Comparison of ENCODE assay signal across 7 cellular contexts in genomic region chrX:14095702-14096101, GRCh38.
A peak's percentile ranks its signal among the peaks of the same experiment; 100 is the strongest.
DNase-seq lines count a peak whose midpoint lies in the region; ATAC-seq and TF ChIP-seq lines count a peak whose summit lies in the region.

No MANE protein-coding gene starts in this region.

- no peaks in the 10 kb centered on the region for H3K36me3 ChIP-seq in naive thymus-derived CD4-positive, alpha-beta T cell (ENCODE audit: control insufficient read depth in 2 of 3, insufficient read depth in 3 of 3, low read length in 3 of 3)

- H3K27me3 Mint-ChIP-seq in activated B cell treated with CpG ODN at 0.5 μM for 24 hours: no peaks in the 10 kb centered on the region
- H3K27me3 Mint-ChIP-seq in naive thymus-derived CD4-positive, alpha-beta T cell: peaks cover 0 to 4% (median under 1%) of the 10 kb centered on the region in 5 donors

- TF ChIP-seq CTCF in activated B cell treated with CpG ODN at 0.5 μM for 24 hours (IDR thresholded peaks at IDR 0.05): no peak

- ATAC-seq in GM18868 (IDR thresholded peaks at IDR 0.05; ENCODE audit: unreplicated experiment): peak; percentile 88
- ATAC-seq in HG03135 (IDR thresholded peaks at IDR 0.05; ENCODE audit: unreplicated experiment): peak; percentile 77
- ATAC-seq in activated B cell treated with CpG ODN at 0.5 μM for 24 hours (ENCODE audit: low read depth): peak; percentile 68
- peak; percentile 74 for ATAC-seq in naive thymus-derived CD4-positive, alpha-beta T cell

- no peaks in the 10 kb centered on the region for H3K4me1 ChIP-seq in naive thymus-derived CD4-positive, alpha-beta T cell (ENCODE audit: control insufficient read depth in 2 of 2, insufficient read depth in 2 of 2, low read length in 2 of 2)

- H3K9me3 ChIP-seq in naive thymus-derived CD4-positive, alpha-beta T cell (ENCODE audit: control insufficient read depth in 2 of 3, low read length in 3 of 3): no peaks in the 10 kb centered on the region

- CTCF ChIA-PET in activated B cell treated with CpG ODN at 0.5 μM for 24 hours (lab: Charles Lee): interaction anchor here (1.0 to 1.8 kb wide), 5 partner anchors 619 to 1147 kb away, joined by 3 to 7 read pairs (median 4); no protein-coding TSS in a partner anchor
- CTCF ChIA-PET in naive thymus-derived CD4-positive, alpha-beta T cell (lab: Charles Lee): interaction anchor here (0.8 to 1.6 kb wide), 2 partner anchors 1047 to 1048 kb away, joined by 3 read pairs; no protein-coding TSS in a partner anchor

- no peak overlapping the region for H3K27ac ChIP-seq in naive thymus-derived CD4-positive, alpha-beta T cell (ENCODE audit: low read depth, low read length)

- intact Hi-C loops in activated B cell treated with CpG ODN at 0.5 μM for 24 hours (cut with micrococcal nuclease): loop anchor here (1.0 to 5.0 kb wide), 4 partner anchors 432 to 1148 kb away; partner anchors contain the start of gene GLRA2
- intact Hi-C loops in naive thymus-derived CD4-positive, alpha-beta T cell (cut with micrococcal nuclease): loop anchor here (1.0 to 10.0 kb wide), 4 partner anchors 56 to 1048 kb away; partner anchors contain the start of gene GLRA2 (in 1 of the 2)

- no peaks in the 10 kb centered on the region for H3K9me3 Mint-ChIP-seq in activated B cell treated with CpG ODN at 0.5 μM for 24 hours
- peaks cover 0 to 1% (median 0%) of the 10 kb centered on the region in 11 donors for H3K9me3 Mint-ChIP-seq in naive thymus-derived CD4-positive, alpha-beta T cell

- H3K27ac Mint-ChIP-seq in activated B cell treated with CpG ODN at 0.5 μM for 24 hours: no peak overlapping the region
- H3K27ac Mint-ChIP-seq in naive thymus-derived CD4-positive, alpha-beta T cell: peak overlapping the region in 1 of 9 donors; percentile 28

- no peaks in the 10 kb centered on the region for H3K4me1 Mint-ChIP-seq in activated B cell treated with CpG ODN at 0.5 μM for 24 hours
- peaks cover 0 to 8% (median 0%) of the 10 kb centered on the region in 7 donors for H3K4me1 Mint-ChIP-seq in naive thymus-derived CD4-positive, alpha-beta T cell

- H3K4me3 ChIP-seq in naive thymus-derived CD4-positive, alpha-beta T cell (ENCODE audit: low read length): no peak overlapping the region

- H3K27me3 ChIP-seq in naive thymus-derived CD4-positive, alpha-beta T cell (ENCODE audit: control insufficient read depth in 2 of 2, insufficient read depth in 2 of 2, low read length in 2 of 2): no peaks in the 10 kb centered on the region

- H3K4me3 Mint-ChIP-seq in activated B cell treated with CpG ODN at 0.5 μM for 24 hours: no peak overlapping the region
- peak overlapping the region in 6 of 10 donors; percentile 9 to 71 (median 47) for H3K4me3 Mint-ChIP-seq in naive thymus-derived CD4-positive, alpha-beta T cell

- DNase-seq in activated B cell treated with CpG ODN at 0.5 μM for 24 hours (peak; percentile 11), ecto neural progenitor cell (ENCODE audit: low spot score) (peak; percentile 50), NCI-H1436 treated with DMSO at 0.1 percent for 48 hours (lab: John Stamatoyannopoulos, UW) (no peak), SIG-M5 (lab: John Stamatoyannopoulos, UW) (no peak)
- DNase-seq in naive thymus-derived CD4-positive, alpha-beta T cell: peak in 8 of 9 donors; percentile 5 to 45 (median 24)

- POLR2A ChIA-PET in activated B cell treated with CpG ODN at 0.5 μM for 24 hours (lab: Charles Lee): no interaction called here
- POLR2A ChIA-PET in naive thymus-derived CD4-positive, alpha-beta T cell (lab: Charles Lee): no interaction called here

- H3K36me3 Mint-ChIP-seq in activated B cell treated with CpG ODN at 0.5 μM for 24 hours (ENCODE audit: low read depth): no peaks in the 10 kb centered on the region
- H3K36me3 Mint-ChIP-seq in naive thymus-derived CD4-positive, alpha-beta T cell: no peaks in the 10 kb centered on the region

Comparison
In these comparisons a context has a peak if more than half of its experiments do, and no peak if none do; other contexts are left out.
1. DNase-seq: peak in activated B cell treated with CpG ODN at 0.5 μM for 24 hours (single experiment), ecto neural progenitor cell (single experiment) and naive thymus-derived CD4-positive, alpha-beta T cell (8 of 9); none in NCI-H1436 treated with DMSO at 0.1 percent for 48 hours (single experiment) and SIG-M5 (single experiment).
2. Peak in every context shown above with its lines, with median percentiles within 50 percentile points of each other: ATAC-seq.